23 cellular contexts compared by ENCODE assay signal in genomic region chr14:90458536-90458935, GRCh38.
"Had no signal": no experiment of that assay in that cellular context is flagged by ENCODE, and none has a peak within 500 bp of the region (broad histone marks: within the 10 kb centered on the region; RNA-seq: fewer than 3 reads in every experiment).

No MANE protein-coding gene starts in this region.

- H3K9me3 Mint-ChIP-seq: activated naive CD8-positive, alpha-beta T cell treated with anti-CD3 and anti-CD28 coated beads, Interleukin-2, amount 10 ng/mL, durations not matched to agents 7 days and 5 days; T-helper 1 cell treated with Interleukin-12 subunit alpha and Interleukin-12 subunit beta and Interleukin-4 antibody, amounts not matched to agents 30 μg/mL and 1 μg/mL, for 36 hours; WTC11 had no signal

- DNase-seq: activated CD4-positive, alpha-beta T cell treated with anti-CD3 and anti-CD28 coated beads for 48 hours; activated CD4-positive, alpha-beta T cell treated with anti-CD3 and anti-CD28 coated beads, Interleukin-2, amount 50 U/mL, for 4 hours; activated CD4-positive, CD25-positive, alpha-beta regulatory T cell treated with anti-CD3 and anti-CD28 coated beads, Interleukin-2, amount 50 U/mL, for 72 hours; activated CD8-positive, alpha-beta memory T cell treated with anti-CD3 and anti-CD28 coated beads, Interleukin-2, amount 50 U/mL, for 48 hours; activated CD8-positive, alpha-beta T cell treated with anti-CD3 and anti-CD28 coated beads, Interleukin-2, amount 10 ng/mL, durations not matched to agents 7 days and 5 days; activated naive CD4-positive, alpha-beta T cell treated with anti-CD3 and anti-CD28 coated beads, Interleukin-2, amount 50 U/mL, for 16 hours; activated naive CD8-positive, alpha-beta T cell treated with anti-CD3 and anti-CD28 coated beads, Interleukin-2, amount 10 ng/mL, durations not matched to agents 7 days and 5 days; activated T-cell treated with anti-CD3 and anti-CD28 coated beads, Interleukin-2, amount 50 U/mL, for 1 hour; adrenal gland; anterior cingulate cortex; caudate nucleus; NCI-H1092; NCI-H1930; NCI-H2171; NCI-H446 treated with DMSO at 0.1 percent for 48 hours; OCI-M1; Peyer's patch; SHP77 had no signal

- H3K4me3 Mint-ChIP-seq: activated CD8-positive, alpha-beta T cell treated with anti-CD3 and anti-CD28 coated beads, Interleukin-2, amount 10 ng/mL, durations not matched to agents 7 days and 5 days; activated naive CD8-positive, alpha-beta T cell treated with anti-CD3 and anti-CD28 coated beads, Interleukin-2, amount 10 ng/mL, durations not matched to agents 7 days and 5 days; T-helper 1 cell treated with Interleukin-12 subunit alpha and Interleukin-12 subunit beta and Interleukin-4 antibody, amounts not matched to agents 30 μg/mL and 1 μg/mL, for 36 hours; WTC11 had no signal

- H3K27ac ChIP-seq: adrenal gland, KMS-11, Peyer's patch, RWPE1, SJSA1 had no signal

- H3K4me2 ChIP-seq: KMS-11 had no signal

- H3K27ac Mint-ChIP-seq: activated CD8-positive, alpha-beta T cell treated with anti-CD3 and anti-CD28 coated beads, Interleukin-2, amount 10 ng/mL, durations not matched to agents 7 days and 5 days; activated naive CD8-positive, alpha-beta T cell treated with anti-CD3 and anti-CD28 coated beads, Interleukin-2, amount 10 ng/mL, durations not matched to agents 7 days and 5 days; T-helper 1 cell treated with Interleukin-12 subunit alpha and Interleukin-12 subunit beta and Interleukin-4 antibody, amounts not matched to agents 30 μg/mL and 1 μg/mL, for 36 hours; WTC11 had no signal

- H3K36me3 Mint-ChIP-seq: activated naive CD8-positive, alpha-beta T cell treated with anti-CD3 and anti-CD28 coated beads, Interleukin-2, amount 10 ng/mL, durations not matched to agents 7 days and 5 days; WTC11 had no signal

- H3K27me3 ChIP-seq: adrenal gland, Peyer's patch, SJSA1 had no signal

- H3K9me3 ChIP-seq: adrenal gland, Peyer's patch, SJSA1 had no signal

- H3K4me3 ChIP-seq: adrenal gland, Peyer's patch, SJSA1 had no signal

- ATAC-seq: activated CD8-positive, alpha-beta T cell treated with anti-CD3 and anti-CD28 coated beads, Interleukin-2, amount 10 ng/mL, durations not matched to agents 7 days and 5 days; WTC11 had no signal

- H3K4me1 ChIP-seq: adrenal gland, SJSA1 had no signal

- H3K36me3 ChIP-seq: adrenal gland, Peyer's patch, SJSA1 had no signal

- H3K9ac ChIP-seq: KMS-11 had no signal

- H3K4me1 Mint-ChIP-seq: activated naive CD8-positive, alpha-beta T cell treated with anti-CD3 and anti-CD28 coated beads, Interleukin-2, amount 10 ng/mL, durations not matched to agents 7 days and 5 days had no signal
